In the genomic region with DNA sequence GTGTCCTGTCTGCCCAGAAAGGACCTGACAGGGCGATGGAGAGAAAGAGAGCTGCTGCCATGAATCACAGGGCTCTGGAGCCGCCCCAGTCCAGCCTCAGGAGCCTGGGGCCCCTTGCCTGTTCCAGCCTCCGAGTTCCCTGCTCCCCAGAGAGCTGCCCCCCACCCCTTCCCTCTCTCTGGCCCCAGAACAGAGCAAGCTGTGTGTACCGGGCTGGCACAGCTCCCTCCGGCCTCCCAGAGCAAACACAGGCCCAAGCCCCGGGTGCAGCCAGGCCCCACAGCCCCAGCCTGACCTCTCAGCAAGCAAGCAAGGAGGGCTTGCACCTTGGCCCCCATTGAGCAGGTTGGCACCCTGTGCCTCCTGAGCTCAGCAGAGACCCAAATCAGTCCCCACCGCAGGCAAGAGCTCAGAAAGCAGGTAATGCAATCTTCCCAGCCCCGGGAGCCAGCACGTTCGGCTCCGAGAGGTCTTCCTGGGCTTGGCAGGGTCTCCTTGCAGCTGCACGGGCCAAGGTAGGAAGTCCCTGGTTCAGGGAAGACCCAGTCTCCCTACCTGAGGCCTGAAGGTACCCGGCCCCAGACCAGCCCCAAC, we compare ENCODE assay signal across 8 cellular contexts. TPM values are rescaled to one million over a fixed set of nuclear protein-coding genes. Genes with fewer than 3 reads are reported as not detected.
DNase-seq lines count a peak whose midpoint lies in the region; ATAC-seq and TF ChIP-seq lines count a peak whose summit lies in the region.

No MANE protein-coding gene starts in this region.

- H3K9me3 Mint-ChIP-seq in activated T-cell treated with anti-CD3 and anti-CD28 coated beads, Interleukin-2, amount 50 U/mL, for 4 hours = no peaks in the 10 kb centered on the region
- no peaks in the 10 kb centered on the region for H3K9me3 Mint-ChIP-seq in memory B cell

- H3K36me3 ChIP-seq in tibial nerve = peaks cover 0 to 26% (median 0%) of the 10 kb centered on the region in 3 donors

- H3K27me3 Mint-ChIP-seq in activated T-cell treated with anti-CD3 and anti-CD28 coated beads, Interleukin-2, amount 50 U/mL, for 4 hours (ENCODE audit: low read depth) = peaks cover 32% of the 10 kb centered on the region
- H3K27me3 Mint-ChIP-seq in memory B cell = peaks cover 10% of the 10 kb centered on the region

- peak overlapping the region; percentile 93 for H3K4me3 ChIP-seq in coronary artery
- peak overlapping the region; percentile 47 to 84 (median 78) for H3K4me3 ChIP-seq in tibial nerve

- H3K27ac Mint-ChIP-seq in memory B cell = no peak overlapping the region

- TF ChIP-seq POLR2A in tibial nerve (IDR thresholded peaks at IDR 0.05) = no peak

- WGBS in tibial nerve, 2 donors = 9 to 42% methylated on average over 6 to 7 of the region's 13 CpGs

- TF ChIP-seq CTCF in coronary artery (IDR thresholded peaks at IDR 0.05) (no peak), tibial nerve (IDR thresholded peaks at IDR 0.05) (no peak)

- TF ChIP-seq EP300 in tibial nerve (IDR thresholded peaks at IDR 0.05) = no peak

- peaks cover 7% of the 10 kb centered on the region for H3K4me1 Mint-ChIP-seq in activated T-cell treated with anti-CD3 and anti-CD28 coated beads, Interleukin-2, amount 50 U/mL, for 4 hours (ENCODE audit: low read depth)
- H3K4me1 Mint-ChIP-seq in memory B cell = peaks cover 5% of the 10 kb centered on the region

- no peaks in the 10 kb centered on the region for H3K36me3 Mint-ChIP-seq in activated T-cell treated with anti-CD3 and anti-CD28 coated beads, Interleukin-2, amount 50 U/mL, for 4 hours (ENCODE audit: insufficient read depth)
- H3K36me3 Mint-ChIP-seq in memory B cell = no peaks in the 10 kb centered on the region

- H3K9me3 ChIP-seq in tibial nerve = no peaks in the 10 kb centered on the region

- ATAC-seq in activated T-cell treated with anti-CD3 and anti-CD28 coated beads, Interleukin-2, amount 50 U/mL, for 4 hours = no peak
- ATAC-seq in memory B cell (ENCODE audit: low read depth) (no peak), HG03439 (IDR thresholded peaks at IDR 0.05; ENCODE audit: unreplicated experiment) (no peak), HG02852 (IDR thresholded peaks at IDR 0.05; ENCODE audit: unreplicated experiment) (no peak)

- H3K4me3 Mint-ChIP-seq in activated T-cell treated with anti-CD3 and anti-CD28 coated beads, Interleukin-2, amount 50 U/mL, for 4 hours = peak overlapping the region; percentile 19
- H3K4me3 Mint-ChIP-seq in memory B cell = peak overlapping the region; percentile 14

- no peak for DNase-seq in activated T-cell treated with anti-CD3 and anti-CD28 coated beads, Interleukin-2, amount 50 U/mL, for 4 hours
- no peak for DNase-seq in activated T-cell treated with anti-CD3 and anti-CD28 coated beads, Interleukin-2, amount 50 U/mL, for 48 hours
- DNase-seq in coronary artery (ENCODE audit: low spot score) (no peak), memory B cell (ENCODE audit: low spot score in 2 of 2) (no peak), tibial nerve (ENCODE audit: low spot score in 2 of 2) (no peak), cortex of kidney (lab: John Stamatoyannopoulos, UW) (no peak)

- peak overlapping the region; percentile 92 to 97 for H3K27ac ChIP-seq in coronary artery
- H3K27ac ChIP-seq in tibial nerve = peak overlapping the region; percentile 86 to 99 (median 92)

- no peaks in the 10 kb centered on the region for H3K27me3 ChIP-seq in tibial nerve

- H3K4me1 ChIP-seq in tibial nerve = peaks cover 0 to 66% (median 30%) of the 10 kb centered on the region in 4 donors

RNA-seq across cellular contexts. Expression of gene PACSIN3, which starts 1.4 kb away (rescaled TPM):
- total RNA-seq in activated T-cell treated with anti-CD3 and anti-CD28 coated beads, Interleukin-2, amount 50 U/mL, for 4 hours = 10 to 100 TPM in 1 of 3 donors, 1 to 10 TPM in 2; 5.3 to 15.2 (median 5.8) TPM
- 10 to 100 TPM; 44.8 to 69.0 (median 61.6) TPM for total RNA-seq in tibial nerve

RNA-seq across cellular contexts. Expression of gene ARFGAP2, which starts 8.1 kb away (rescaled TPM):
- total RNA-seq in activated T-cell treated with anti-CD3 and anti-CD28 coated beads, Interleukin-2, amount 50 U/mL, for 4 hours = 100 to 1,000 TPM in 2 of 3 donors, 10 to 100 TPM in 1; 98.5 to 110 (median 104) TPM
- 100 to 1,000 TPM; 164 to 209 (median 176) TPM for total RNA-seq in tibial nerve

RNA-seq across cellular contexts. Expression of gene DDB2, which starts 30.0 kb away (rescaled TPM):
- total RNA-seq in activated T-cell treated with anti-CD3 and anti-CD28 coated beads, Interleukin-2, amount 50 U/mL, for 4 hours = 10 to 100 TPM; 76.4 to 95.0 (median 90.2) TPM
- total RNA-seq in tibial nerve = 10 to 100 TPM; 43.8 to 82.8 (median 52.4) TPM
